8 cellular contexts compared by ENCODE assay signal in the genomic region with DNA sequence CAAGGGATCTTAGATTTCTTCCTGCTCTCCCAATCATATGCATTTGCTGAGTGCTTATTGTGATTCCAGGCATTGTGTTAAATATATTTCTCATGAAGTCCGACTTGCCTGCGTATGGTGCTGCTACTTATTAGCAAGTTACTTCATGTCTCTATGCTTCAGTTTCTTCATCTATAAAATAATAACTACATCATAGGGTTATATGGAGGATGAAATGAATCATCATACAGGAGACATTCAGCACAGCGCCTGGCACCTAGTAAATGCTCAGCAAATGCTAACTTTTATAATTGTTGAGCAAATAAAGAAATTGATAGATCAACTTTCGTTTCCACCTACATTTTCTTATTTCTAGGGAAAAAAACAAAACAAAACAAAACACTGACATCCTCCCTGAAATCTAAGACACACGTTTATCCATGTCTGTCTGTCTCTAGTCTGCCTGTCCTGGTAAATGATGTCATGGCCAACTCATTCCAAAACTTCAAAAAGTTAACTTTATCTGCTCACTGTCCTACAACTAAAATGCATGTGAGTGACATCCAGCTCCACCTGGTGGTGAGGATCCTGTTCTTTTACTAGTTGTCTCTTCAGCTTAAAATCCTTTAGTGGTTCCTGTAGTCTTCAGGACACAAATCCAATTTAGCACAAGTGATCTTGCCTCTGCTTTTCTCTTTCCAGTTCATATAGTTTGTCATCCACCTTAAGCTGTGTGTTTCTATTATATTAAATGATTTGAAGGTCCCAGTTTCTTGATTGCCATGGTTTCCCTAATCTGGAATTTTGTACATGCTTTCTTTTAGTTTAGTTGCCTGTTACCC. TPM values are rescaled to one million over a fixed set of nuclear protein-coding genes. Genes with fewer than 3 reads are reported as not detected.
DNase-seq lines count a peak whose midpoint lies in the region; FAIRE-seq and TF ChIP-seq lines count a peak whose summit lies in the region.

No MANE protein-coding gene starts in this region.

- peaks cover 0 to 60% of the 10 kb centered on the region in 2 experiments; a peak in 2 of 3 replicates for H3K36me3 ChIP-seq in HEK293 (ENCODE audit: control insufficient read depth in 2 of 2, insufficient read depth in 1 of 2, low read length in 2 of 2)
- peaks cover 48% of the 10 kb centered on the region for H3K36me3 ChIP-seq in OCI-LY3 (replicated peaks; ENCODE audit: low read depth, low read length)
- peaks cover 4% of the 10 kb centered on the region for H3K36me3 ChIP-seq in bronchial epithelial cell (ENCODE audit: control insufficient read depth, insufficient read depth, low read length)
- peaks cover 9% of the 10 kb centered on the region for H3K36me3 ChIP-seq in osteoblast (ENCODE audit: insufficient read depth, low read length)

- peak; percentile 19 for DNase-seq in activated CD8-positive, alpha-beta memory T cell treated with anti-CD3 and anti-CD28 coated beads, Interleukin-2, amount 50 U/mL, for 4 hours
- no peak for DNase-seq in activated CD8-positive, alpha-beta memory T cell treated with anti-CD3 and anti-CD28 coated beads, Interleukin-2, amount 50 U/mL, for 48 hours
- DNase-seq in bronchial epithelial cell (ENCODE audit: low read depth) = peak; percentile 55
- DNase-seq in osteoblast (ENCODE audit: insufficient read length, low spot score, missing footprints) = no peak
- no peak for DNase-seq in amniotic stem cell (lab: John Stamatoyannopoulos, UW)
- no peak for DNase-seq in UCSD-AML1 (lab: John Stamatoyannopoulos, UW; ENCODE audit: unreplicated experiment)

- CTCF ChIA-PET in HEK293 (lab: Yijun Ruan, JAX) = interaction anchor here (0.5 to 2.6 kb wide), 24 partner anchors 10 to 234 kb away, joined by 3 to 17 read pairs (median 4); a partner anchor contains a TSS

- H3K27ac ChIP-seq in HEK293 (ENCODE audit: extremely low read depth, low read depth, low read length) (no peak overlapping the region), OCI-LY3 (ENCODE audit: low read length) (no peak overlapping the region), osteoblast (ENCODE audit: low read depth, low read length) (no peak overlapping the region)

- H3K4me2 ChIP-seq in OCI-LY3 (ENCODE audit: low read length) (no peak overlapping the region), osteoblast (ENCODE audit: insufficient read depth, low read length) (no peak overlapping the region)

- H4K20me1 ChIP-seq in OCI-LY3 (ENCODE audit: insufficient read depth, low read length) (no peaks in the 10 kb centered on the region), osteoblast (ENCODE audit: insufficient read depth, low read length) (no peaks in the 10 kb centered on the region)

- FAIRE-seq in bronchial epithelial cell (lab: Jason Lieb, UNC) = no peak

- H3K9ac ChIP-seq in OCI-LY3 (ENCODE audit: low read length) = no peak overlapping the region

- H3K27me3 ChIP-seq in OCI-LY3 (ENCODE audit: low read depth, low read length) = no peaks in the 10 kb centered on the region
- H3K27me3 ChIP-seq in bronchial epithelial cell (ENCODE audit: control insufficient read depth, insufficient read depth, low read length) = no peaks in the 10 kb centered on the region
- H3K27me3 ChIP-seq in osteoblast (ENCODE audit: insufficient read depth, low read length) = no peaks in the 10 kb centered on the region

- H3K9me3 ChIP-seq in HEK293 (ENCODE audit: control insufficient read depth, insufficient read depth, low read depth, low read length) = no peaks in the 10 kb centered on the region
- no peaks in the 10 kb centered on the region for H3K9me3 ChIP-seq in OCI-LY3 (ENCODE audit: insufficient read depth, low read length)
- no peaks in the 10 kb centered on the region for H3K9me3 ChIP-seq in osteoblast (ENCODE audit: low read depth, low read length)

- POLR2A ChIA-PET in HEK293 (lab: Yijun Ruan, JAX) = interaction anchor here (1.1 kb wide), 1 partner anchor 34 kb away, joined by 3 read pairs; a partner anchor contains a TSS

- H3K4me3 ChIP-seq in HEK293 (ENCODE audit: low read depth, low read length) (no peak overlapping the region), OCI-LY3 (ENCODE audit: low read length) (no peak overlapping the region), bronchial epithelial cell (ENCODE audit: low read depth, low read length) (no peak overlapping the region), osteoblast (ENCODE audit: insufficient read depth, low read length) (no peak overlapping the region)

- H3K79me2 ChIP-seq in OCI-LY3 (ENCODE audit: low read length) (no peaks in the 10 kb centered on the region), osteoblast (ENCODE audit: insufficient read depth, low read length) (no peaks in the 10 kb centered on the region)

- H3K4me1 ChIP-seq in HEK293 (ENCODE audit: control insufficient read depth, insufficient read depth, low read length) = no peaks in the 10 kb centered on the region
- no peaks in the 10 kb centered on the region for H3K4me1 ChIP-seq in OCI-LY3 (ENCODE audit: low read length)
- H3K4me1 ChIP-seq in osteoblast (ENCODE audit: insufficient read depth, low read length) = no peaks in the 10 kb centered on the region

- no peak for TF ChIP-seq CTCF in HEK293 (tag by site-specific recombination; IDR thresholded peaks at IDR 0.05)
- TF ChIP-seq CTCF in OCI-LY3 (IDR thresholded peaks at IDR 0.05; ENCODE audit: low read depth, low read length) = peak; percentile 57
- peak; percentile 64 for TF ChIP-seq CTCF in bronchial epithelial cell (IDR thresholded peaks at IDR 0.05; ENCODE audit: insufficient read depth, low read length, severe bottlenecking)
- TF ChIP-seq CTCF in osteoblast (IDR thresholded peaks at IDR 0.05; ENCODE audit: extremely low read depth, low read depth, low read length) = peak; percentile 54

- H2AFZ ChIP-seq in OCI-LY3 (ENCODE audit: low read depth, low read length) = no peak overlapping the region
- no peak overlapping the region for H2AFZ ChIP-seq in osteoblast (ENCODE audit: low read length)

TF ChIP-seq in HEK293, 187 proteins besides CTCF, POLR2A, EP300 and RAD21:
- TF ChIP-seq ZNF654 (tag by site-specific recombination; IDR thresholded peaks at IDR 0.05; ENCODE audit: low read depth) = 0 out of 2 replicates have a peak, but pooled peaks have one; percentile 11
- TF ChIP-seq, protein P1, sequence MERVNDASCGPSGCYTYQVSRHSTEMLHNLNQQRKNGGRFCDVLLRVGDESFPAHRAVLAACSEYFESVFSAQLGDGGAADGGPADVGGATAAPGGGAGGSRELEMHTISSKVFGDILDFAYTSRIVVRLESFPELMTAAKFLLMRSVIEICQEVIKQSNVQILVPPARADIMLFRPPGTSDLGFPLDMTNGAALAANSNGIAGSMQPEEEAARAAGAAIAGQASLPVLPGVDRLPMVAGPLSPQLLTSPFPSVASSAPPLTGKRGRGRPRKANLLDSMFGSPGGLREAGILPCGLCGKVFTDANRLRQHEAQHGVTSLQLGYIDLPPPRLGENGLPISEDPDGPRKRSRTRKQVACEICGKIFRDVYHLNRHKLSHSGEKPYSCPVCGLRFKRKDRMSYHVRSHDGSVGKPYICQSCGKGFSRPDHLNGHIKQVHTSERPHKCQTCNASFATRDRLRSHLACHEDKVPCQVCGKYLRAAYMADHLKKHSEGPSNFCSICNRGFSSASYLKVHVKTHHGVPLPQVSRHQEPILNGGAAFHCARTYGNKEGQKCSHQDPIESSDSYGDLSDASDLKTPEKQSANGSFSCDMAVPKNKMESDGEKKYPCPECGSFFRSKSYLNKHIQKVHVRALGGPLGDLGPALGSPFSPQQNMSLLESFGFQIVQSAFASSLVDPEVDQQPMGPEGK (tag by site-specific recombination; IDR thresholded peaks at IDR 0.05) = no peak
- TF ChIP-seq, protein P2, sequence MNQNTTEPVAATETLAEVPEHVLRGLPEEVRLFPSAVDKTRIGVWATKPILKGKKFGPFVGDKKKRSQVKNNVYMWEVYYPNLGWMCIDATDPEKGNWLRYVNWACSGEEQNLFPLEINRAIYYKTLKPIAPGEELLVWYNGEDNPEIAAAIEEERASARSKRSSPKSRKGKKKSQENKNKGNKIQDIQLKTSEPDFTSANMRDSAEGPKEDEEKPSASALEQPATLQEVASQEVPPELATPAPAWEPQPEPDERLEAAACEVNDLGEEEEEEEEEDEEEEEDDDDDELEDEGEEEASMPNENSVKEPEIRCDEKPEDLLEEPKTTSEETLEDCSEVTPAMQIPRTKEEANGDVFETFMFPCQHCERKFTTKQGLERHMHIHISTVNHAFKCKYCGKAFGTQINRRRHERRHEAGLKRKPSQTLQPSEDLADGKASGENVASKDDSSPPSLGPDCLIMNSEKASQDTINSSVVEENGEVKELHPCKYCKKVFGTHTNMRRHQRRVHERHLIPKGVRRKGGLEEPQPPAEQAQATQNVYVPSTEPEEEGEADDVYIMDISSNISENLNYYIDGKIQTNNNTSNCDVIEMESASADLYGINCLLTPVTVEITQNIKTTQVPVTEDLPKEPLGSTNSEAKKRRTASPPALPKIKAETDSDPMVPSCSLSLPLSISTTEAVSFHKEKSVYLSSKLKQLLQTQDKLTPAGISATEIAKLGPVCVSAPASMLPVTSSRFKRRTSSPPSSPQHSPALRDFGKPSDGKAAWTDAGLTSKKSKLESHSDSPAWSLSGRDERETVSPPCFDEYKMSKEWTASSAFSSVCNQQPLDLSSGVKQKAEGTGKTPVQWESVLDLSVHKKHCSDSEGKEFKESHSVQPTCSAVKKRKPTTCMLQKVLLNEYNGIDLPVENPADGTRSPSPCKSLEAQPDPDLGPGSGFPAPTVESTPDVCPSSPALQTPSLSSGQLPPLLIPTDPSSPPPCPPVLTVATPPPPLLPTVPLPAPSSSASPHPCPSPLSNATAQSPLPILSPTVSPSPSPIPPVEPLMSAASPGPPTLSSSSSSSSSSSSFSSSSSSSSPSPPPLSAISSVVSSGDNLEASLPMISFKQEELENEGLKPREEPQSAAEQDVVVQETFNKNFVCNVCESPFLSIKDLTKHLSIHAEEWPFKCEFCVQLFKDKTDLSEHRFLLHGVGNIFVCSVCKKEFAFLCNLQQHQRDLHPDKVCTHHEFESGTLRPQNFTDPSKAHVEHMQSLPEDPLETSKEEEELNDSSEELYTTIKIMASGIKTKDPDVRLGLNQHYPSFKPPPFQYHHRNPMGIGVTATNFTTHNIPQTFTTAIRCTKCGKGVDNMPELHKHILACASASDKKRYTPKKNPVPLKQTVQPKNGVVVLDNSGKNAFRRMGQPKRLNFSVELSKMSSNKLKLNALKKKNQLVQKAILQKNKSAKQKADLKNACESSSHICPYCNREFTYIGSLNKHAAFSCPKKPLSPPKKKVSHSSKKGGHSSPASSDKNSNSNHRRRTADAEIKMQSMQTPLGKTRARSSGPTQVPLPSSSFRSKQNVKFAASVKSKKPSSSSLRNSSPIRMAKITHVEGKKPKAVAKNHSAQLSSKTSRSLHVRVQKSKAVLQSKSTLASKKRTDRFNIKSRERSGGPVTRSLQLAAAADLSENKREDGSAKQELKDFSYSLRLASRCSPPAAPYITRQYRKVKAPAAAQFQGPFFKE (tag by site-specific recombination; IDR thresholded peaks at IDR 0.05; ENCODE audit: borderline replicate concordance) = no peak
- TF ChIP-seq YY2 (tag by site-specific recombination; IDR thresholded peaks at IDR 0.05) = no peak
- no peak for TF ChIP-seq HOXA7 (CRISPR knock-in tag; IDR thresholded peaks at IDR 0.05; ENCODE audit: borderline replicate concordance)

RNA-seq across cellular contexts. Expression of a gene that starts 27.7 kb away (rescaled TPM):
- total RNA-seq in bronchial epithelial cell (not detected in 2 replicates), osteoblast (not detected in 2 replicates)

RNA-seq across cellular contexts. Expression of a gene that starts 33.5 kb away (rescaled TPM):
- total RNA-seq in bronchial epithelial cell = 37.6 and 56.3 TPM in 2 replicates
- 26.2 and 29.0 TPM in 2 replicates for total RNA-seq in osteoblast

Comparison
In these comparisons a context has a peak if more than half of its experiments do, and no peak if none do; other contexts are left out.
1. DNase-seq: peak in activated CD8-positive, alpha-beta memory T cell treated with anti-CD3 and anti-CD28 coated beads, Interleukin-2, amount 50 U/mL, for 4 hours (single experiment) and bronchial epithelial cell (single experiment); none in activated CD8-positive, alpha-beta memory T cell treated with anti-CD3 and anti-CD28 coated beads, Interleukin-2, amount 50 U/mL, for 48 hours (single experiment), osteoblast (single experiment), amniotic stem cell (single experiment) and UCSD-AML1 (single experiment).